21 cellular contexts compared by ENCODE assay signal in the genomic region with DNA sequence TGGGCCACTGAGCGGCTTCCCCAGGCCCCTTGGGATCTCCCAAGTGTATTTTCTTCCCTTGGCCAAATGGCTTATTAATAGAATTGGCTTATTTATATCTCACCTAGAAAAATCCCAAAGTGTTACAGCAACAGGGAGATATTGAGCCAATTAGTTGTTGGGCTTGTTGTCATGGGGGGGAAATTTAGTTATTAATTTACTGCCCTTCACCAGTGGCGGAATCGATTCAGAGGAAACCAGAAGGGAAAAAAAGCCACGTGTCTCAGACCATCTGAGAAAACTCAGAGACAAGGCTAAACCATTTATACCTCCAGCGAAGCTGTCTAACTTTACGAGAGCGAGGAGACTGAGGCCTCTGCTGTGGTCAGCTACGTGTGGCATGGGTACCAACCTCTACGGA.
"Had no signal": no experiment of that assay in that cellular context is flagged by ENCODE, and none has a peak within 500 bp of the region (broad histone marks: within the 10 kb centered on the region; RNA-seq: fewer than 3 reads in every experiment).

No MANE protein-coding gene starts in this region.

- H3K27me3 ChIP-seq: SJCRH30 had no signal

- H3K9me3 ChIP-seq: SJCRH30 had no signal

- H3K4me1 ChIP-seq: SJCRH30 had no signal

- H3K4me3 ChIP-seq: K562, SJCRH30 had no signal

- H3K27ac ChIP-seq: HL-60, SJCRH30 had no signal

- FAIRE-seq: HTR-8/SVneo, K562, RCC 7860 had no signal

- DNase-seq: NCI-H1092, NCI-H1105 treated with DMSO at 0.1 percent for 48 hours, NCI-H1417 treated with DMSO at 0.1 percent for 48 hours, NCI-H146, NCI-H1694 treated with DMSO at 0.1 percent for 48 hours, NCI-H1930, NCI-H2081, NCI-H2107, NCI-H345, NCI-H446 treated with DMSO at 0.1 percent for 48 hours, NCI-H510A treated with DMSO at 0.1 percent for 48 hours, NCI-H526, RPMI8226, SHP77 treated with DMSO at 0.1 percent for 48 hours, SJCRH30, T-helper 1 cell had no signal

- H3K36me3 ChIP-seq: SJCRH30 had no signal

- ATAC-seq: SK-N-SH treated with all-trans-retinoic acid at 6 μM for 48 hours had no signal
